In the genomic region with DNA sequence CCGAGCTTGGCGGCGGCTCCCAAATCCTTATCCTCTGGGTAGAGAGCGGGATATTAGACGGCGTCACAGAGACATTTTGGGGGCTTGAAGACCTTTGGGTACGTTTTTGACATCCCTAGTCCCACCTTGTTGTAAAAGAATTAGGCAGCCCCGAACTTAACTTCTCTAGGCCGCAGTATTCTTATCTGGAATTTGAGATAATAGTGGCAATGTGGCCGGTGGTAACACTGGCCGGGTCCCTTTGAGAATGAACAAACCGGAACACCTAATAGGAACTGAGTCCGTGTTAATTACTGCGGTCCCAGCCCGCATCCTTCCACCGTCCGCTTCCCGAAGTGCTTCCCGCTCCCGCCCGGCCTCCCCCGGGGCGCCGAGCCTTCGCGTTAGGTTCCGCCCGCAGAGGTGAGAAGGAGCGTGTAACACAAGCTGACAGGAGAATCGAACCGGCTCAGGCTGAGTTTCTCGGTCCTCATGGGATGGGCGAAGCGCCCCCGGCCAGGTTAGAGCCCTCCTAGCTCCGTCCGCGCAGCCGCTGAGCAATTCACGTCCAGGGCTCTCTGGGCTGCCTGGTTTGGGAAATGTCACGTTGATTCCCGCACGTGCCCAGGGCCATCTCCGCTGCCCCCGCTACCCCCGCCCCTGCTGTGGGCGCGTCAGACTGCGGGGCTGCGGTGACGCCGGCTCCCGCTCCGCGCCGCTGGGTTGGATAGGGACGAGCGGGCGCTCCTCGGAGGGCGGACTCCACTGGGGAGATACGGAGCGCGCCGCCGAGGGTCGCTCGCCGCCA, we compare ENCODE assay signal across 9 cellular contexts. TPM values are rescaled to one million over a fixed set of nuclear protein-coding genes. Genes with fewer than 3 reads are reported as not detected.
A peak's percentile ranks its signal among the peaks of the same experiment; 100 is the strongest.
DNase-seq lines count a peak whose midpoint lies in the region; ATAC-seq and TF ChIP-seq lines count a peak whose summit lies in the region.
"Had no signal": no experiment of that assay in that cellular context is flagged by ENCODE, and none has a peak within 500 bp of the region (broad histone marks: within the 10 kb centered on the region; RNA-seq: fewer than 3 reads in every experiment).

No MANE protein-coding gene starts in this region.

- no peaks in the 10 kb centered on the region for H3K9me3 ChIP-seq in left ventricle myocardium inferior (replicated peaks)

- H3K27me3 ChIP-seq in left ventricle myocardium inferior (ENCODE audit: low read depth) = peaks cover 39% of the 10 kb centered on the region

- TF ChIP-seq CTCF in left ventricle myocardium inferior (IDR thresholded peaks at IDR 0.05; ENCODE audit: borderline replicate concordance) = no peak

- DNase-seq in ELF-1 (ENCODE audit: low read depth, low spot score) (peak; percentile 71), left ventricle myocardium inferior (no peak), posterior vena cava (ENCODE audit: low spot score) (peak; percentile 84), COLO829 (ENCODE audit: low spot score) (no peak)
- DNase-seq in activated T-cell treated with anti-CD3 and anti-CD28 coated beads, Interleukin-2, amount 50 U/mL, for 72 hours = no peak

- intact Hi-C loops in left ventricle myocardium inferior (cut with micrococcal nuclease) = loop anchor here (2.0 kb wide), 1 partner anchor 391 kb away; no protein-coding TSS in a partner anchor
- intact Hi-C loops in posterior vena cava (cut with DNase I) = loop anchor here in 1 of 2 donors (5.0 kb wide), 1 partner anchor 393 kb away; no protein-coding TSS in a partner anchor

- H3K27ac ChIP-seq in left ventricle myocardium inferior (replicated peaks) = peak overlapping the region; percentile 70
- H3K27ac ChIP-seq: VCaP had no signal

- H3K27me3 Mint-ChIP-seq in activated T-cell treated with anti-CD3 and anti-CD28 coated beads, Interleukin-2, amount 50 U/mL, for 72 hours (ENCODE audit: low read depth) = peaks cover 40% of the 10 kb centered on the region

- H3K4me1 Mint-ChIP-seq in activated T-cell treated with anti-CD3 and anti-CD28 coated beads, Interleukin-2, amount 50 U/mL, for 72 hours (ENCODE audit: low read depth) = peaks cover 11% of the 10 kb centered on the region

- H3K27ac Mint-ChIP-seq in activated T-cell treated with anti-CD3 and anti-CD28 coated beads, Interleukin-2, amount 50 U/mL, for 72 hours = no peak overlapping the region

- no peaks in the 10 kb centered on the region for H3K9me3 Mint-ChIP-seq in activated T-cell treated with anti-CD3 and anti-CD28 coated beads, Interleukin-2, amount 50 U/mL, for 72 hours

- no peaks in the 10 kb centered on the region for H3K36me3 ChIP-seq in left ventricle myocardium inferior

- H3K4me3 ChIP-seq in left ventricle myocardium inferior = peak overlapping the region; percentile 70

- H3K4me1 ChIP-seq in left ventricle myocardium inferior = peaks cover 37% of the 10 kb centered on the region

- peaks cover 0 to 2% of the 10 kb centered on the region in 2 donors for H3K36me3 Mint-ChIP-seq in activated T-cell treated with anti-CD3 and anti-CD28 coated beads, Interleukin-2, amount 50 U/mL, for 72 hours (ENCODE audit: insufficient read depth in 2 of 2)

- ATAC-seq in activated T-cell treated with anti-CD3 and anti-CD28 coated beads, Interleukin-2, amount 50 U/mL, for 72 hours (replicated peaks in 1 of 2) = peak; percentile 24 to 43
- ATAC-seq in HG03159 (IDR thresholded peaks at IDR 0.05; ENCODE audit: unreplicated experiment) = no peak
- no peak for ATAC-seq in GM21529 (IDR thresholded peaks at IDR 0.05; ENCODE audit: unreplicated experiment)
- ATAC-seq in GM21717 (IDR thresholded peaks at IDR 0.05; ENCODE audit: unreplicated experiment) = no peak

- peak overlapping the region; percentile 60 to 62 for H3K4me3 Mint-ChIP-seq in activated T-cell treated with anti-CD3 and anti-CD28 coated beads, Interleukin-2, amount 50 U/mL, for 72 hours

RNA-seq across cellular contexts. Expression of gene CLDN11, which starts 0.8 kb away (rescaled TPM):
- total RNA-seq in activated T-cell treated with anti-CD3 and anti-CD28 coated beads, Interleukin-2, amount 50 U/mL, for 72 hours = not detected
- total RNA-seq in left ventricle myocardium inferior (4.3 TPM), posterior vena cava (10 to 100 TPM; 26.5 to 41.5 TPM)

Comparison
In these comparisons a context has a peak if more than half of its experiments do, and no peak if none do; other contexts are left out.
1. DNase-seq: peak in ELF-1 (single experiment) and posterior vena cava (single experiment); none in activated T-cell treated with anti-CD3 and anti-CD28 coated beads, Interleukin-2, amount 50 U/mL, for 72 hours (0 of 2), left ventricle myocardium inferior (single experiment) and COLO829 (single experiment).
2. ATAC-seq: peak in activated T-cell treated with anti-CD3 and anti-CD28 coated beads, Interleukin-2, amount 50 U/mL, for 72 hours (2 of 2); none in HG03159 (single experiment), GM21529 (single experiment) and GM21717 (single experiment).